In the genomic region with DNA sequence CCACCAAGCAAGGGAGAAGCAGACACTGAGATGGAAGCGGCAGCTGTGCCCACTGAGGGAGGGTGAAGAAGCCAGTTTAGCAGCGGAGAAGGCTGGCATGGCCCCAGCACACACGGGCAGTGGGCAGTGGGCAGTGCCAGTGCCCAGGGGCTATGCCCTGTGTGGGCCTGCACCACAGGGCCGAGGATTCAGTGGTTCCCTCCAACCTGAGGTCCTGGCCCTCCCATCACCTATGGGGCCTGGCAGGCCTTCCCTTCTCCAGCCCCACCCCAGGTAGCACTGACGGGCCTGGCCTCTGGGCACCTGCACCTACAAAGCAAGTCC, we compare ENCODE assay signal across 2 cellular contexts.
A peak's percentile ranks its signal among the peaks of the same experiment; 100 is the strongest.
TF ChIP-seq lines count a peak whose summit lies in the region.

No MANE protein-coding gene starts in this region.

TF ChIP-seq in A549, 52 proteins besides CTCF, POLR2A, EP300 and RAD21 (continued from another document):
- no peak for TF ChIP-seq POLR2AphosphoS2 (conservative IDR thresholded peaks at IDR 0.05; ENCODE audit: low read length)

TF ChIP-seq in HepG2, 621 proteins besides CTCF, POLR2A, EP300 and RAD21:
- TF ChIP-seq, protein P1, sequence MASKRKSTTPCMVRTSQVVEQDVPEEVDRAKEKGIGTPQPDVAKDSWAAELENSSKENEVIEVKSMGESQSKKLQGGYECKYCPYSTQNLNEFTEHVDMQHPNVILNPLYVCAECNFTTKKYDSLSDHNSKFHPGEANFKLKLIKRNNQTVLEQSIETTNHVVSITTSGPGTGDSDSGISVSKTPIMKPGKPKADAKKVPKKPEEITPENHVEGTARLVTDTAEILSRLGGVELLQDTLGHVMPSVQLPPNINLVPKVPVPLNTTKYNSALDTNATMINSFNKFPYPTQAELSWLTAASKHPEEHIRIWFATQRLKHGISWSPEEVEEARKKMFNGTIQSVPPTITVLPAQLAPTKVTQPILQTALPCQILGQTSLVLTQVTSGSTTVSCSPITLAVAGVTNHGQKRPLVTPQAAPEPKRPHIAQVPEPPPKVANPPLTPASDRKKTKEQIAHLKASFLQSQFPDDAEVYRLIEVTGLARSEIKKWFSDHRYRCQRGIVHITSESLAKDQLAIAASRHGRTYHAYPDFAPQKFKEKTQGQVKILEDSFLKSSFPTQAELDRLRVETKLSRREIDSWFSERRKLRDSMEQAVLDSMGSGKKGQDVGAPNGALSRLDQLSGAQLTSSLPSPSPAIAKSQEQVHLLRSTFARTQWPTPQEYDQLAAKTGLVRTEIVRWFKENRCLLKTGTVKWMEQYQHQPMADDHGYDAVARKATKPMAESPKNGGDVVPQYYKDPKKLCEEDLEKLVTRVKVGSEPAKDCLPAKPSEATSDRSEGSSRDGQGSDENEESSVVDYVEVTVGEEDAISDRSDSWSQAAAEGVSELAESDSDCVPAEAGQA (IDR thresholded peaks at IDR 0.05; ENCODE audit: low read depth) = no peak
- TF ChIP-seq, protein P1 (CRISPR knock-in tag; IDR thresholded peaks at IDR 0.05; ENCODE audit: borderline replicate concordance) = no peak
- no peak for TF ChIP-seq ZNF543 (CRISPR knock-in tag; IDR thresholded peaks at IDR 0.05)
- TF ChIP-seq HNRNPL (IDR thresholded peaks at IDR 0.05; ENCODE audit: low read depth, low read length) = peak; percentile 98
- TF ChIP-seq FOSL1 (CRISPR knock-in tag; IDR thresholded peaks at IDR 0.05; ENCODE audit: borderline replicate concordance) = no peak
- no peak for TF ChIP-seq ZNF777 (CRISPR knock-in tag; IDR thresholded peaks at IDR 0.05)
- TF ChIP-seq MED8 (CRISPR knock-in tag; IDR thresholded peaks at IDR 0.05; ENCODE audit: insufficient replicate concordance) = peak; percentile 22
- 0 out of 2 replicates have a peak, but pooled peaks have one; percentile 40 for TF ChIP-seq NFKB2 (CRISPR knock-in tag; IDR thresholded peaks at IDR 0.05; ENCODE audit: borderline replicate concordance)
- TF ChIP-seq, protein P2, sequence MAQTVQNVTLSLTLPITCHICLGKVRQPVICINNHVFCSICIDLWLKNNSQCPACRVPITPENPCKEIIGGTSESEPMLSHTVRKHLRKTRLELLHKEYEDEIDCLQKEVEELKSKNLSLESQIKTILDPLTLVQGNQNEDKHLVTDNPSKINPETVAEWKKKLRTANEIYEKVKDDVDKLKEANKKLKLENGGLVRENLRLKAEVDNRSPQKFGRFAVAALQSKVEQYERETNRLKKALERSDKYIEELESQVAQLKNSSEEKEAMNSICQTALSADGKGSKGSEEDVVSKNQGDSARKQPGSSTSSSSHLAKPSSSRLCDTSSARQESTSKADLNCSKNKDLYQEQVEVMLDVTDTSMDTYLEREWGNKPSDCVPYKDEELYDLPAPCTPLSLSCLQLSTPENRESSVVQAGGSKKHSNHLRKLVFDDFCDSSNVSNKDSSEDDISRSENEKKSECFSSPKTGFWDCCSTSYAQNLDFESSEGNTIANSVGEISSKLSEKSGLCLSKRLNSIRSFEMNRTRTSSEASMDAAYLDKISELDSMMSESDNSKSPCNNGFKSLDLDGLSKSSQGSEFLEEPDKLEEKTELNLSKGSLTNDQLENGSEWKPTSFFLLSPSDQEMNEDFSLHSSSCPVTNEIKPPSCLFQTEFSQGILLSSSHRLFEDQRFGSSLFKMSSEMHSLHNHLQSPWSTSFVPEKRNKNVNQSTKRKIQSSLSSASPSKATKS (CRISPR knock-in tag; IDR thresholded peaks at IDR 0.05) = no peak
- no peak for TF ChIP-seq PBX3 (CRISPR knock-in tag; IDR thresholded peaks at IDR 0.05; ENCODE audit: borderline replicate concordance)
- no peak for TF ChIP-seq ZMYM2 (CRISPR knock-in tag; IDR thresholded peaks at IDR 0.05)
- TF ChIP-seq, protein P3, sequence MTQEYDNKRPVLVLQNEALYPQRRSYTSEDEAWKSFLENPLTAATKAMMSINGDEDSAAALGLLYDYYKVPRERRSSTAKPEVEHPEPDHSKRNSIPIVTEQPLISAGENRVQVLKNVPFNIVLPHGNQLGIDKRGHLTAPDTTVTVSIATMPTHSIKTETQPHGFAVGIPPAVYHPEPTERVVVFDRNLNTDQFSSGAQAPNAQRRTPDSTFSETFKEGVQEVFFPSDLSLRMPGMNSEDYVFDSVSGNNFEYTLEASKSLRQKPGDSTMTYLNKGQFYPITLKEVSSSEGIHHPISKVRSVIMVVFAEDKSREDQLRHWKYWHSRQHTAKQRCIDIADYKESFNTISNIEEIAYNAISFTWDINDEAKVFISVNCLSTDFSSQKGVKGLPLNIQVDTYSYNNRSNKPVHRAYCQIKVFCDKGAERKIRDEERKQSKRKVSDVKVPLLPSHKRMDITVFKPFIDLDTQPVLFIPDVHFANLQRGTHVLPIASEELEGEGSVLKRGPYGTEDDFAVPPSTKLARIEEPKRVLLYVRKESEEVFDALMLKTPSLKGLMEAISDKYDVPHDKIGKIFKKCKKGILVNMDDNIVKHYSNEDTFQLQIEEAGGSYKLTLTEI (CRISPR knock-in tag; conservative IDR thresholded peaks at IDR 0.05) = no peak
- TF ChIP-seq SP4 (CRISPR knock-in tag; IDR thresholded peaks at IDR 0.05) = 0 out of 2 replicates have a peak, but pooled peaks have one; percentile 30
